1 cellular context compared by ENCODE assay signal in genomic region chr7:44103566-44103940, GRCh38.
TF ChIP-seq lines count a peak whose summit lies in the region.

No MANE protein-coding gene starts in this region.

TF ChIP-seq in endothelial cell of umbilical vein, 7 proteins besides CTCF, POLR2A, EP300 and RAD21:
- no peak for TF ChIP-seq JUN (IDR thresholded peaks at IDR 0.05; ENCODE audit: borderline replicate concordance, insufficient read depth, insufficient read length, low read depth)
- no peak for TF ChIP-seq GATA2 (IDR thresholded peaks at IDR 0.05; ENCODE audit: insufficient read depth, insufficient read length, low read depth, low read length)
- TF ChIP-seq POLR2AphosphoS5 (IDR thresholded peaks at IDR 0.05; ENCODE audit: insufficient read depth, low read depth, low read length): no peak
- TF ChIP-seq FOS (IDR thresholded peaks at IDR 0.05; ENCODE audit: borderline replicate concordance, insufficient read depth, low read length): no peak
- no peak for TF ChIP-seq MAX (IDR thresholded peaks at IDR 0.05; ENCODE audit: insufficient read depth, insufficient read length)
- TF ChIP-seq MYC (IDR thresholded peaks at IDR 0.05; ENCODE audit: low read depth, low read length): no peak
- TF ChIP-seq EZH2 (IDR thresholded peaks at IDR 0.05; ENCODE audit: borderline replicate concordance, low read depth, low read length, severe bottlenecking): no peak
